Comparison of ENCODE assay signal across 1 cellular context in genomic region chr7:37047260-37047659, GRCh38.
TF ChIP-seq lines count a peak whose summit lies in the region.

No MANE protein-coding gene starts in this region.

TF ChIP-seq in H1, 55 proteins besides CTCF, POLR2A, EP300 and RAD21 (continued from another document):
- TF ChIP-seq GTF2F1 (IDR thresholded peaks at IDR 0.05; ENCODE audit: borderline replicate concordance, low read depth, low read length) (no peak), NANOG (IDR thresholded peaks at IDR 0.05; ENCODE audit: insufficient read depth, low read depth, low read length, poor library complexity, severe bottlenecking) (no peak), ASH2L (IDR thresholded peaks at IDR 0.05; ENCODE audit: low read length) (no peak), FOSL1 (IDR thresholded peaks at IDR 0.05; ENCODE audit: insufficient read depth, low read depth, low read length) (no peak), CHD7 (IDR thresholded peaks at IDR 0.05; ENCODE audit: insufficient replicate concordance, low read length) (no peak), ZNF274 (IDR thresholded peaks at IDR 0.05; ENCODE audit: borderline replicate concordance, extremely low read depth, low read length) (no peak)
